1 cellular context compared by ENCODE assay signal in the genomic region with DNA sequence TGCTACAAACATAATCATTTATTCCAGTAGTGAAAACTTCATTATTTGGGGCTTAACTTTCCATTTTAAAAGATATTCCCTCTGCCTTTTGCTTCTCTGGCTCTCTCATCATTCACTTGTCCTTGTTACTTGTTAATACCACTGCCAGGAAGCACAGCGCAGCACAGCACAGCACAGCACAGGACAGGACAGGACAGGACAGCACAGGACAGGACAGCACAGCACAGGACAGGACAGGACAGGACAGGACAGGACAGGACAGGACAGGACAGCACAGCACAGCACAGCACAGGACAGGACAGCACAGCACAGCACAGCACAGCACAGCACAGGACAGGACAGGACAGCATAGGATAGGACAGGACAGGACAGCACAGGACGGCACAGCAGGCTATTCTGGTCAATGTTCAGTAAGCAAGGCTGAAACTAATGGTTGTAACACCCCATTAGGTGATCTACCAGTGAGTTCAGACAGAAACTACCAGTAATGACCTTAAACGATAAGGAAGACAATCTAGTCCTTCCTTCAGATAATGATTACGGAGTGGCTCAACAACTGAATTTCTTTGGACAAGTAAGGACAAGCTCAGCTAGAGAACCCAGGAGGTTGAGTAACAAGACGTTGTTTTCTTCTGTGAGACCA.
TF ChIP-seq lines count a peak whose summit lies in the region.

No MANE protein-coding gene starts in this region.

TF ChIP-seq in H1, 55 proteins besides CTCF, POLR2A, EP300 and RAD21:
- TF ChIP-seq TAF7 (optimal IDR thresholded peaks at IDR 0.05; ENCODE audit: borderline replicate concordance, low read depth, low read length) (no peak), SUZ12 (IDR thresholded peaks at IDR 0.05; ENCODE audit: low read length) (no peak), RNF2 (IDR thresholded peaks at IDR 0.05; ENCODE audit: borderline replicate concordance, low read depth, low read length, missing control alignments, poor library complexity, severe bottlenecking) (no peak), SIN3A (conservative IDR thresholded peaks at IDR 0.05 in 1 of 2, IDR thresholded peaks at IDR 0.05 in 1 of 2; ENCODE audit: low read depth in 1 of 2, low read length in 2 of 2) (no peak), NRF1 (IDR thresholded peaks at IDR 0.05; ENCODE audit: low read depth, low read length) (no peak), BRCA1 (IDR thresholded peaks at IDR 0.05; ENCODE audit: low read depth, low read length) (no peak), RFX5 (IDR thresholded peaks at IDR 0.05; ENCODE audit: borderline replicate concordance, low read depth, low read length) (no peak), ZNF274 (IDR thresholded peaks at IDR 0.05; ENCODE audit: borderline replicate concordance, extremely low read depth, low read length) (no peak), KDM1A (IDR thresholded peaks at IDR 0.05; ENCODE audit: borderline replicate concordance, low read length) (no peak), CBX8 (IDR thresholded peaks at IDR 0.05; ENCODE audit: borderline replicate concordance, low read depth, low read length) (no peak), RXRA (IDR thresholded peaks at IDR 0.05; ENCODE audit: insufficient read depth, low read depth, low read length) (no peak), CREB1 (IDR thresholded peaks at IDR 0.05) (no peak)
- TF ChIP-seq, protein P1, sequence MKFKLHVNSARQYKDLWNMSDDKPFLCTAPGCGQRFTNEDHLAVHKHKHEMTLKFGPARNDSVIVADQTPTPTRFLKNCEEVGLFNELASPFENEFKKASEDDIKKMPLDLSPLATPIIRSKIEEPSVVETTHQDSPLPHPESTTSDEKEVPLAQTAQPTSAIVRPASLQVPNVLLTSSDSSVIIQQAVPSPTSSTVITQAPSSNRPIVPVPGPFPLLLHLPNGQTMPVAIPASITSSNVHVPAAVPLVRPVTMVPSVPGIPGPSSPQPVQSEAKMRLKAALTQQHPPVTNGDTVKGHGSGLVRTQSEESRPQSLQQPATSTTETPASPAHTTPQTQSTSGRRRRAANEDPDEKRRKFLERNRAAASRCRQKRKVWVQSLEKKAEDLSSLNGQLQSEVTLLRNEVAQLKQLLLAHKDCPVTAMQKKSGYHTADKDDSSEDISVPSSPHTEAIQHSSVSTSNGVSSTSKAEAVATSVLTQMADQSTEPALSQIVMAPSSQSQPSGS (IDR thresholded peaks at IDR 0.05; ENCODE audit: low read length), result no peak
